In genomic region chr6:14984454-14984853, GRCh38 we compare ENCODE assay signal across 8 cellular contexts.
DNase-seq lines count a peak whose midpoint lies in the region; ATAC-seq and TF ChIP-seq lines count a peak whose summit lies in the region.
"Had no signal": no experiment of that assay in that cellular context is flagged by ENCODE, and none has a peak within 500 bp of the region (broad histone marks: within the 10 kb centered on the region; RNA-seq: fewer than 3 reads in every experiment).

No MANE protein-coding gene starts in this region.

- H3K4me2 ChIP-seq in IMR-90 (ENCODE audit: low read depth, low read length), result peak overlapping the region; percentile 48; the same call in 1 of the 2 replicates

- H3K9me3 Mint-ChIP-seq in activated T-helper 17 cell treated with anti-CD3 and anti-CD28 coated beads, Interleukin-2, amount 50 U/mL, for 72 hours, result no peaks in the 10 kb centered on the region
- no peaks in the 10 kb centered on the region for H3K9me3 Mint-ChIP-seq in activated T-helper 1 cell treated with anti-CD3 and anti-CD28 coated beads, Interleukin-12 subunit alpha, Interleukin-12 subunit beta, Interleukin-2, Interleukin-4 antibody, amounts not matched to agents 30 ng/mL and 10 ng/mL and 1 ng/mL, durations not matched to agents 14 hours and 24 hours and 36 hours

- H3K18ac ChIP-seq in IMR-90 (ENCODE audit: low read depth, low read length), result no peak overlapping the region

- H3K27ac Mint-ChIP-seq in activated T-helper 17 cell treated with anti-CD3 and anti-CD28 coated beads, Interleukin-2, amount 50 U/mL, for 72 hours, result no peak overlapping the region
- no peak overlapping the region for H3K27ac Mint-ChIP-seq in activated T-helper 1 cell treated with anti-CD3 and anti-CD28 coated beads, Interleukin-12 subunit alpha, Interleukin-12 subunit beta, Interleukin-2, Interleukin-4 antibody, amounts not matched to agents 30 ng/mL and 10 ng/mL and 1 ng/mL, durations not matched to agents 14 hours and 24 hours and 36 hours

- H3K56ac ChIP-seq in IMR-90 (ENCODE audit: extremely low read depth, insufficient read depth, low read length), result no peak overlapping the region

- H3K79me1 ChIP-seq in IMR-90 (ENCODE audit: low read depth in 1 of 2, low read length in 2 of 2), result no peaks in the 10 kb centered on the region

- peaks cover 12% of the 10 kb centered on the region for H3K27me3 Mint-ChIP-seq in activated T-helper 17 cell treated with anti-CD3 and anti-CD28 coated beads, Interleukin-2, amount 50 U/mL, for 72 hours
- peaks cover 19% of the 10 kb centered on the region for H3K27me3 Mint-ChIP-seq in activated T-helper 1 cell treated with anti-CD3 and anti-CD28 coated beads, Interleukin-12 subunit alpha, Interleukin-12 subunit beta, Interleukin-2, Interleukin-4 antibody, amounts not matched to agents 30 ng/mL and 10 ng/mL and 1 ng/mL, durations not matched to agents 14 hours and 24 hours and 36 hours (ENCODE audit: insufficient read depth)

- WGBS in IMR-90 (ENCODE audit: extremely low coverage in 2 of 2, insufficient read length in 1 of 2), 2 experiments, result 83% methylated on average over 1 of the region's 7 CpGs; no CpG with 5 or more reads in 1 of the 2 experiments
- WGBS in thyroid gland, 2 donors, result 38 to 47% methylated on average over 7 of the region's 7 CpGs

- POLR2A ChIA-PET in IMR-90 (lab: Charles Lee; ENCODE audit: unreplicated experiment), result no interaction called here

- H2AFZ ChIP-seq in IMR-90 (replicated peaks; ENCODE audit: low read length, poor library complexity), result peak overlapping the region; percentile 16

- dilution Hi-C loops in IMR-90 (cut with HindIII; ENCODE audit: low sequenced_read_pairs, unreplicated experiment), result no loop called here

- no peak overlapping the region for H2BK20ac ChIP-seq in IMR-90 (ENCODE audit: low read depth, low read length)

- no peak overlapping the region for H4K5ac ChIP-seq in IMR-90 (ENCODE audit: low read depth, low read length)

- no peak overlapping the region for H2AK9ac ChIP-seq in IMR-90 (replicated peaks; ENCODE audit: low read depth, low read length, poor library complexity)

- no peaks in the 10 kb centered on the region for H3K36me3 ChIP-seq in IMR-90 (ENCODE audit: control insufficient read depth, insufficient read depth, low read length)
- no peaks in the 10 kb centered on the region for H3K36me3 ChIP-seq in brain microvascular endothelial cell (replicated peaks)
- H3K36me3 ChIP-seq in thyroid gland, result no peaks in the 10 kb centered on the region

- H3K4me1 ChIP-seq in IMR-90 (ENCODE audit: control insufficient read depth, insufficient read depth, low read length) (peaks cover 1% of the 10 kb centered on the region; the same call in 1 of the 2 replicates), thyroid gland (peaks cover 0 to 6% of the 10 kb centered on the region in 2 donors)

- no peak overlapping the region; a peak in 1 of 4 replicates for H4K8ac ChIP-seq in IMR-90 (ENCODE audit: low read depth in 2 of 2, low read length in 2 of 2)

- no peak overlapping the region for H3K4ac ChIP-seq in IMR-90 (ENCODE audit: low read depth, low read length)

- H2BK120ac ChIP-seq in IMR-90 (ENCODE audit: low read depth, low read length), result no peak overlapping the region

- peak; percentile 31 for DNase-seq in IMR-90
- no peak for DNase-seq in brain microvascular endothelial cell
- no peak for DNase-seq in left lobe of liver (ENCODE audit: low spot score)
- DNase-seq in thyroid gland, result peak; percentile 45 to 67
- DNase-seq in activated T-helper 1 cell treated with anti-CD3 and anti-CD28 coated beads, Interleukin-12 subunit alpha, Interleukin-12 subunit beta, Interleukin-2, Interleukin-4 antibody, amounts not matched to agents 30 ng/mL and 10 ng/mL and 1 ng/mL, durations not matched to agents 14 hours and 24 hours and 36 hours (ENCODE audit: low spot score), result no peak
- DNase-seq: activated CD4-positive, CD25-positive, alpha-beta regulatory T cell had no signal

- H3K4me1 Mint-ChIP-seq in activated T-helper 17 cell treated with anti-CD3 and anti-CD28 coated beads, Interleukin-2, amount 50 U/mL, for 72 hours, result peaks cover 5% of the 10 kb centered on the region
- H3K4me1 Mint-ChIP-seq in activated T-helper 1 cell treated with anti-CD3 and anti-CD28 coated beads, Interleukin-12 subunit alpha, Interleukin-12 subunit beta, Interleukin-2, Interleukin-4 antibody, amounts not matched to agents 30 ng/mL and 10 ng/mL and 1 ng/mL, durations not matched to agents 14 hours and 24 hours and 36 hours (ENCODE audit: low read depth), result no peaks in the 10 kb centered on the region

- CTCF ChIA-PET in IMR-90 (lab: Yijun Ruan, JAX), result no interaction called here

- H3K4me3 ChIP-seq in IMR-90 (ENCODE audit: insufficient read depth, low read depth, low read length), result no peak overlapping the region
- peak overlapping the region; percentile 22 for H3K4me3 ChIP-seq in brain microvascular endothelial cell (ENCODE audit: low read depth, low read length)
- H3K4me3 ChIP-seq in thyroid gland (replicated peaks in 1 of 3), result no peak overlapping the region

- no peaks in the 10 kb centered on the region for H3K36me3 Mint-ChIP-seq in activated T-helper 17 cell treated with anti-CD3 and anti-CD28 coated beads, Interleukin-2, amount 50 U/mL, for 72 hours (ENCODE audit: low read depth)
- no peaks in the 10 kb centered on the region for H3K36me3 Mint-ChIP-seq in activated T-helper 1 cell treated with anti-CD3 and anti-CD28 coated beads, Interleukin-12 subunit alpha, Interleukin-12 subunit beta, Interleukin-2, Interleukin-4 antibody, amounts not matched to agents 30 ng/mL and 10 ng/mL and 1 ng/mL, durations not matched to agents 14 hours and 24 hours and 36 hours (ENCODE audit: low read depth)

- no peak overlapping the region for H2BK15ac ChIP-seq in IMR-90 (ENCODE audit: low read depth, low read length)

- 0 out of 2 replicates have a peak overlapping the region, but pooled peaks have one; percentile 16 for H3K14ac ChIP-seq in IMR-90 (replicated peaks; ENCODE audit: low read depth, low read length)

- no peak overlapping the region for H3K9ac ChIP-seq in IMR-90 (ENCODE audit: low read depth, low read length)

- no peak overlapping the region for H4K91ac ChIP-seq in IMR-90 (ENCODE audit: insufficient read depth, low read depth, low read length)

- no peak for TF ChIP-seq RAD21 in IMR-90 (IDR thresholded peaks at IDR 0.05; ENCODE audit: low read length)

- H3K9me1 ChIP-seq in IMR-90 (ENCODE audit: insufficient read depth, low read length), result no peaks in the 10 kb centered on the region

- in situ Hi-C loops in IMR-90 (cut with MboI; ENCODE audit: low sequenced_read_pairs), result no loop called here
- in situ Hi-C loops in brain microvascular endothelial cell (cut with HindIII; ENCODE audit: low pct_ligation_motif_present, low sequenced_read_pairs), result no loop called here

- intact Hi-C loops in IMR-90 (cut with micrococcal nuclease), result no loop called here
- intact Hi-C loops in thyroid gland (cut with DNase I), result no loop called here
- intact Hi-C loops in activated T-helper 1 cell treated with anti-CD3 and anti-CD28 coated beads, Interleukin-12 subunit alpha, Interleukin-12 subunit beta, Interleukin-2, Interleukin-4 antibody, amounts not matched to agents 30 ng/mL and 10 ng/mL and 1 ng/mL, durations not matched to agents 14 hours and 24 hours and 36 hours (cut with micrococcal nuclease), result no loop called here

- H3K27me3 ChIP-seq in IMR-90 (ENCODE audit: control insufficient read depth, insufficient read depth, low read length) (peaks cover 5% of the 10 kb centered on the region), brain microvascular endothelial cell (replicated peaks) (no peaks in the 10 kb centered on the region), thyroid gland (no peaks in the 10 kb centered on the region)

- H3K4me3 Mint-ChIP-seq in activated T-helper 17 cell treated with anti-CD3 and anti-CD28 coated beads, Interleukin-2, amount 50 U/mL, for 72 hours, result no peak overlapping the region
- H3K4me3 Mint-ChIP-seq in activated T-helper 1 cell treated with anti-CD3 and anti-CD28 coated beads, Interleukin-12 subunit alpha, Interleukin-12 subunit beta, Interleukin-2, Interleukin-4 antibody, amounts not matched to agents 30 ng/mL and 10 ng/mL and 1 ng/mL, durations not matched to agents 14 hours and 24 hours and 36 hours, result no peak overlapping the region

- BruUV-seq in IMR-90 (replicated peaks; lab: Mats Ljungman, UMichigan), result no TSS peak

- no peaks in the 10 kb centered on the region for H4K20me1 ChIP-seq in IMR-90 (ENCODE audit: insufficient read depth, low read length)

- H3K27ac ChIP-seq in IMR-90 (ENCODE audit: insufficient read depth, low read length) (no peak overlapping the region), brain microvascular endothelial cell (no peak overlapping the region), thyroid gland (no peak overlapping the region)

- H3K23ac ChIP-seq in IMR-90 (ENCODE audit: low read depth, low read length), result no peak overlapping the region

- no peak overlapping the region for H2AK5ac ChIP-seq in IMR-90 (ENCODE audit: low read depth, low read length)

- H2BK5ac ChIP-seq in IMR-90 (ENCODE audit: low read depth, low read length, poor library complexity, severe bottlenecking), result no peak overlapping the region

- ATAC-seq in IMR-90 (ENCODE audit: low read depth) (no peak), left lobe of liver (peak; percentile 58), SK-N-SH treated with all-trans-retinoic acid at 6 μM for 48 hours (no peak)
- no peak for ATAC-seq in activated T-helper 17 cell treated with anti-CD3 and anti-CD28 coated beads, Interleukin-2, amount 50 U/mL, for 72 hours (replicated peaks)

- H3K9me3 ChIP-seq in IMR-90 (ENCODE audit: control insufficient read depth, insufficient read depth, low read length) (no peaks in the 10 kb centered on the region), thyroid gland (no peaks in the 10 kb centered on the region)

- TF ChIP-seq POLR2A in IMR-90 (IDR thresholded peaks at IDR 0.05; ENCODE audit: low read depth, low read length) (no peak), thyroid gland (IDR thresholded peaks at IDR 0.05) (no peak)

- TF ChIP-seq CTCF in IMR-90 (conservative IDR thresholded peaks at IDR 0.05; ENCODE audit: low read depth, low read length) (no peak), brain microvascular endothelial cell (IDR thresholded peaks at IDR 0.05; ENCODE audit: low read depth, low read length, missing control alignments) (no peak), thyroid gland (IDR thresholded peaks at IDR 0.05) (no peak)

TF ChIP-seq in SK-N-SH treated with all-trans-retinoic acid at 6 μM for 48 hours, 23 proteins besides CTCF, POLR2A, EP300 and RAD21 (continues in another document):
- no peak for TF ChIP-seq TOX (CRISPR knock-in tag; IDR thresholded peaks at IDR 0.05; ENCODE audit: borderline replicate concordance)
- TF ChIP-seq CSDC2 (CRISPR knock-in tag; IDR thresholded peaks at IDR 0.05), result no peak

Comparison
In these comparisons a context has a peak if more than half of its experiments do, and no peak if none do; other contexts are left out.
1. DNase-seq: peak in IMR-90 (single experiment) and thyroid gland (2 of 2); none in brain microvascular endothelial cell (single experiment), left lobe of liver (single experiment) and activated T-helper 1 cell treated with anti-CD3 and anti-CD28 coated beads, Interleukin-12 subunit alpha, Interleukin-12 subunit beta, Interleukin-2, Interleukin-4 antibody, amounts not matched to agents 30 ng/mL and 10 ng/mL and 1 ng/mL, durations not matched to agents 14 hours and 24 hours and 36 hours (single experiment).